Comparison of ENCODE assay signal across 21 cellular contexts in the genomic region with DNA sequence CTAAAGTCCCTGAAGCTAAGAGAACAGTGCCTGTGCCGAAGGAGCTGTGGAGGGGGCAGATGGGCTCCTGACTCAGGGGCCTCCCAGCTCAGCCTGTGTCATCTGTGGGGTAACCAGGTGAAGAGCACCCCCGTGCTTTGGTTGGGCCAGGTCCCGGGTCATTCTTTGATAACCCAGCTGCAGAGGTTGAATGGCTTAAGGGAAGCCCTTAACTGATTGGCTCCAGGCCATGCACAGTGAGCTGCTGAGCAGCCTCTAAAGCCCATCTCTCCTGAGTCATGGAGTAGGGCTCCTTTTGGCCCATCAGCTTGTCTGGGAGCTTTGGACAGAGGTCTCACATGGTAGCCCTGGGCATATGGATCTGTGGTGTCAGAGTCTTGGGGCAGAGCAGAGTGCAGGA. TPM values are rescaled to one million over a fixed set of nuclear protein-coding genes. Genes with fewer than 3 reads are reported as not detected.
DNase-seq lines count a peak whose midpoint lies in the region; ATAC-seq, FAIRE-seq and TF ChIP-seq lines count a peak whose summit lies in the region.
"Had no signal": no experiment of that assay in that cellular context is flagged by ENCODE, and none has a peak within 500 bp of the region (broad histone marks: within the 10 kb centered on the region; RNA-seq: fewer than 3 reads in every experiment).

No MANE protein-coding gene starts in this region.

- TF ChIP-seq CTCF in RWPE2 (IDR thresholded peaks at IDR 0.05; ENCODE audit: poor library complexity, severe bottlenecking) (no peak), endothelial cell of umbilical vein (IDR thresholded peaks at IDR 0.05; ENCODE audit: extremely low read depth in 1 of 2, insufficient read depth in 1 of 2, low read depth in 1 of 2, low read length in 2 of 2) (no peak)

- H3K27ac ChIP-seq in RWPE2 (ENCODE audit: poor library complexity, severe bottlenecking) (no peak overlapping the region), endothelial cell of umbilical vein (ENCODE audit: insufficient read depth, low read depth, low read length) (no peak overlapping the region)
- H3K27ac ChIP-seq: body of pancreas, C4-2B had no signal

- 0 out of 3 replicates have a peak, but pooled peaks have one; percentile 19 for ATAC-seq in RWPE2 (ENCODE audit: low read depth)
- ATAC-seq in GM19455 (IDR thresholded peaks at IDR 0.05; ENCODE audit: unreplicated experiment) = no peak
- ATAC-seq: activated CD8-positive, alpha-beta memory T cell treated with anti-CD3 and anti-CD28 coated beads, Interleukin-2, amount 10 ng/mL, durations not matched to agents 7 days and 5 days; body of pancreas; T-helper 17 cell had no signal

- H3K9me3 ChIP-seq in RWPE2 (ENCODE audit: severe bottlenecking) = no peaks in the 10 kb centered on the region
- H3K9me3 ChIP-seq in endothelial cell of umbilical vein (replicated peaks; ENCODE audit: control insufficient read depth, insufficient read depth, low read length) = no peaks in the 10 kb centered on the region
- no peaks in the 10 kb centered on the region for H3K9me3 ChIP-seq in HAP-1
- H3K9me3 ChIP-seq: body of pancreas, tibial artery had no signal

- in situ Hi-C loops in HAP-1 (cut with MboI; ENCODE audit: low sequenced_read_pairs) = no loop called here

- H3K4me1 ChIP-seq in RWPE2 (ENCODE audit: insufficient read depth, poor library complexity, severe bottlenecking) (no peaks in the 10 kb centered on the region), endothelial cell of umbilical vein (ENCODE audit: control insufficient read depth, extremely low read depth, insufficient read depth, low read length) (peaks cover 5% of the 10 kb centered on the region), HAP-1 (no peaks in the 10 kb centered on the region)

- no peaks in the 10 kb centered on the region for H3K27me3 ChIP-seq in RWPE2 (ENCODE audit: insufficient read depth, poor library complexity, severe bottlenecking)
- H3K27me3 ChIP-seq in endothelial cell of umbilical vein (ENCODE audit: control insufficient read depth in 2 of 2, insufficient read depth in 2 of 2, low read length in 2 of 2) = no peaks in the 10 kb centered on the region
- no peaks in the 10 kb centered on the region for H3K27me3 ChIP-seq in HAP-1 (ENCODE audit: low read depth)
- H3K27me3 ChIP-seq: body of pancreas, tibial artery had no signal

- intact Hi-C loops in endothelial cell of umbilical vein (cut with micrococcal nuclease) = loop anchor here (5.0 kb wide), 1 partner anchor 33 kb away; no protein-coding TSS in a partner anchor
- intact Hi-C loops in posterior vena cava (cut with DNase I) = loop anchor here in 1 of 2 donors (5.0 kb wide), 1 partner anchor 58 kb away; no protein-coding TSS in a partner anchor

- CTCF ChIA-PET in endothelial cell of umbilical vein (lab: Charles Lee) = interaction anchor here (1.0 to 2.4 kb wide), 9 partner anchors 9 to 107 kb away, joined by 3 to 8 read pairs (median 4); a partner anchor contains a TSS

- H3K9ac ChIP-seq in endothelial cell of umbilical vein (replicated peaks; ENCODE audit: extremely low read depth, insufficient read depth, low read length) = no peak overlapping the region

- H3K4me3 ChIP-seq in RWPE2 (ENCODE audit: severe bottlenecking) = no peak overlapping the region
- no peak overlapping the region for H3K4me3 ChIP-seq in endothelial cell of umbilical vein (replicated peaks in 1 of 3; ENCODE audit: insufficient read depth in 1 of 3, low read depth in 1 of 3, low read length in 3 of 3)
- H3K4me3 ChIP-seq in HAP-1 = no peak overlapping the region
- H3K4me3 ChIP-seq: body of pancreas, smooth muscle cell, tibial artery had no signal

- dilution Hi-C loops in endothelial cell of umbilical vein (cut with MboI; ENCODE audit: extremely low pct_ligation_motif_present, low sequenced_read_pairs) = no loop called here

- no peak overlapping the region for H3K4me2 ChIP-seq in endothelial cell of umbilical vein (ENCODE audit: insufficient read depth, low read length)
- H3K4me2 ChIP-seq: smooth muscle cell had no signal

- TF ChIP-seq POLR2A in endothelial cell of umbilical vein (IDR thresholded peaks at IDR 0.05; ENCODE audit: low read depth, low read length) = no peak

- H3K9me1 ChIP-seq in endothelial cell of umbilical vein (replicated peaks; ENCODE audit: control insufficient read depth, extremely low read depth, insufficient read depth, low read length) = no peaks in the 10 kb centered on the region

- no peak overlapping the region for H2AFZ ChIP-seq in endothelial cell of umbilical vein (ENCODE audit: low read depth, low read length)

- BruUV-seq in endothelial cell of umbilical vein (replicated peaks; lab: Mats Ljungman, UMichigan) = no TSS peak

- H3K79me2 ChIP-seq in endothelial cell of umbilical vein (ENCODE audit: control insufficient read depth, insufficient read depth, low read length) = no peaks in the 10 kb centered on the region

- H3K36me3 ChIP-seq in RWPE2 (ENCODE audit: low read depth) (peaks cover 5% of the 10 kb centered on the region; the same call in 1 of the 2 replicates), endothelial cell of umbilical vein (ENCODE audit: control insufficient read depth in 2 of 2, extremely low read depth in 1 of 2, insufficient read depth in 2 of 2, low read length in 2 of 2) (no peaks in the 10 kb centered on the region), HAP-1 (replicated peaks) (peaks cover 21% of the 10 kb centered on the region)
- H3K36me3 ChIP-seq: tibial artery had no signal

- POLR2A ChIA-PET in endothelial cell of umbilical vein (lab: Charles Lee) = no interaction called here

- FAIRE-seq in endothelial cell of umbilical vein (lab: Jason Lieb, UNC) = peak; percentile 44
- FAIRE-seq: GM18507 had no signal

- H4K20me1 ChIP-seq in endothelial cell of umbilical vein (replicated peaks; ENCODE audit: control insufficient read depth, extremely low read depth, insufficient read depth, low read length) = no peaks in the 10 kb centered on the region

- DNase-seq in GM03348 (ENCODE audit: low spot score) = peak; percentile 42
- DNase-seq in RWPE2 (ENCODE audit: low spot score) = no peak
- DNase-seq in endothelial cell of umbilical vein (ENCODE audit: low read depth, low spot score) = peak; percentile 47
- DNase-seq in posterior vena cava (ENCODE audit: low spot score) = peak; percentile 51
- no peak for DNase-seq in HAP-1 (ENCODE audit: low spot score in 2 of 2)
- no peak for DNase-seq in activated CD8-positive, alpha-beta memory T cell treated with anti-CD3 and anti-CD28 coated beads, Interleukin-2, amount 50 U/mL, for 4 hours
- DNase-seq: activated CD4-positive, CD25-positive, alpha-beta regulatory T cell; activated CD8-positive, alpha-beta memory T cell treated with anti-CD3 and anti-CD28 coated beads, Interleukin-2, amount 10 ng/mL, durations not matched to agents 7 days and 5 days; body of pancreas; DMS79; glutamatergic neuron; HCEC 1CT; naive B cell; NCI-H1436 treated with DMSO at 0.1 percent for 48 hours; SIG-M5; T-helper 17 cell; tibial artery had no signal

TF ChIP-seq in endothelial cell of umbilical vein, 7 proteins besides CTCF, POLR2A, EP300 and RAD21:
- TF ChIP-seq, protein P1, sequence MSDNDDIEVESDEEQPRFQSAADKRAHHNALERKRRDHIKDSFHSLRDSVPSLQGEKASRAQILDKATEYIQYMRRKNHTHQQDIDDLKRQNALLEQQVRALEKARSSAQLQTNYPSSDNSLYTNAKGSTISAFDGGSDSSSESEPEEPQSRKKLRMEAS (IDR thresholded peaks at IDR 0.05; ENCODE audit: insufficient read depth, insufficient read length) = no peak
- no peak for TF ChIP-seq MYC (IDR thresholded peaks at IDR 0.05; ENCODE audit: low read depth, low read length)
- TF ChIP-seq GATA2 (IDR thresholded peaks at IDR 0.05; ENCODE audit: insufficient read depth, insufficient read length, low read depth, low read length) = peak; percentile 84
- TF ChIP-seq POLR2AphosphoS5 (IDR thresholded peaks at IDR 0.05; ENCODE audit: insufficient read depth, low read depth, low read length) = no peak
- TF ChIP-seq FOS (IDR thresholded peaks at IDR 0.05; ENCODE audit: borderline replicate concordance, insufficient read depth, low read length) = no peak

RNA-seq across cellular contexts. Expression of a gene that starts 28.7 kb away (rescaled TPM):
- total RNA-seq in endothelial cell of umbilical vein (48.6 and 49.1 TPM in 2 replicates), posterior vena cava (1 to 10 TPM; 6.7 to 8.1 TPM)
- polyA plus RNA-seq in endothelial cell of umbilical vein = 14.7 and 14.9 TPM in 2 replicates
- 5.1 and 7.1 TPM in 2 replicates for polyA plus RNA-seq in endothelial cell of umbilical vein (2011; cell fraction: cytosol; rRNA removed)
- 147 and 157 TPM in 2 replicates for polyA plus RNA-seq in endothelial cell of umbilical vein (2011; cell fraction: nucleus; rRNA removed)
- 30.8 and 37.0 TPM in 2 replicates for polyA plus RNA-seq in endothelial cell of umbilical vein (2012)
- polyA minus RNA-seq in endothelial cell of umbilical vein = 17.6 and 18.7 TPM in 2 replicates
- polyA minus RNA-seq in endothelial cell of umbilical vein (2011; cell fraction: cytosol; rRNA and poly(A)+ RNA removed) = 1.4 TPM
- 54.5 and 60.8 TPM in 2 replicates for polyA minus RNA-seq in endothelial cell of umbilical vein (2011; cell fraction: nucleus; rRNA and poly(A)+ RNA removed)

Comparison
In these comparisons a context has a peak if more than half of its experiments do, and no peak if none do; other contexts are left out.
1. DNase-seq: peak in GM03348 (single experiment), endothelial cell of umbilical vein (single experiment) and posterior vena cava (single experiment); none in RWPE2 (single experiment), HAP-1 (0 of 2) and activated CD8-positive, alpha-beta memory T cell treated with anti-CD3 and anti-CD28 coated beads, Interleukin-2, amount 50 U/mL, for 4 hours (single experiment).